In the genomic region with DNA sequence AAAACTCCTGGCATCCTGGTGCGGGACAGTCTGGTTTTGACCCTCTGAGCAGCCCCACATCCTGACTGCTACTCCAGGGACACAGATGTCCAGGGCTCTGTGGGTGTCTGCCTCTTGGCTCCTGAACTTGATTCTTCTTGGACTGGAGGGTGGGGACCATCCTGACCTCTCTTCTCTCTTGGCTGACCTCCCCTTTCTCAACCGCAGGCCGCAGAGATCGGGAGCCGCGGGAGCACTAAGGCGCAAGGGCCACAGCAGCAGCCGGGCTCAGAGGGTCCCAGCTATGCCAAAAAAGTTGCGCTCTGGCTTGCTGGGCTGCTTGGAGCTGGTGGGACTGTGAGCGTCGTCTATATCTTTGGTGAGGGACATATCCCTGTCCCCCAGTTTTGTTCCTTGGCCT, we compare ENCODE assay signal across 8 cellular contexts. TPM values are rescaled to one million over a fixed set of nuclear protein-coding genes. Genes with fewer than 3 reads are reported as not detected.
DNase-seq lines count a peak whose midpoint lies in the region; ATAC-seq and TF ChIP-seq lines count a peak whose summit lies in the region.

No MANE protein-coding gene starts in this region.

- H3K4me3 ChIP-seq in right atrium auricular region, result peak overlapping the region; percentile 68 to 99
- H3K4me3 ChIP-seq in breast epithelium, result peak overlapping the region; percentile 63 to 96 (median 92)
- peak overlapping the region; percentile 72 to 79 for H3K4me3 ChIP-seq in vagina

- intact Hi-C loops in cardiac septum (cut with DNase I) (loop anchor here (2.0 to 5.0 kb wide), 2 partner anchors 34 to 59 kb away; partner anchors contain the start of genes EID2 and SUPT5H), breast epithelium (cut with DNase I; ENCODE audit: low total_unique reads) (no loop called here), vagina (cut with DNase I) (no loop called here)

- H3K4me1 ChIP-seq in right atrium auricular region (peaks cover 0 to 17% of the 10 kb centered on the region in 2 donors), breast epithelium (peaks cover 4 to 8% of the 10 kb centered on the region in 2 donors), vagina (peaks cover 25% of the 10 kb centered on the region)

- peaks cover 12% of the 10 kb centered on the region for H3K36me3 ChIP-seq in right atrium auricular region
- H3K36me3 ChIP-seq in breast epithelium, result no peaks in the 10 kb centered on the region
- H3K36me3 ChIP-seq in vagina, result peaks cover 0 to 23% of the 10 kb centered on the region in 2 donors

- H3K9me3 Mint-ChIP-seq in mesothelial cell of epicardium, result no peaks in the 10 kb centered on the region

- H3K27ac ChIP-seq in right atrium auricular region (no peak overlapping the region), breast epithelium (no peak overlapping the region), vagina (no peak overlapping the region)

- H3K9me3 ChIP-seq in right atrium auricular region, result no peaks in the 10 kb centered on the region
- no peaks in the 10 kb centered on the region for H3K9me3 ChIP-seq in breast epithelium
- no peaks in the 10 kb centered on the region for H3K9me3 ChIP-seq in vagina

- TF ChIP-seq CTCF in right atrium auricular region (IDR thresholded peaks at IDR 0.05) (no peak), breast epithelium (IDR thresholded peaks at IDR 0.05) (no peak), mesothelial cell of epicardium (IDR thresholded peaks at IDR 0.05; ENCODE audit: unreplicated experiment) (no peak), vagina (IDR thresholded peaks at IDR 0.05) (no peak)

- DNase-seq in right atrium auricular region (ENCODE audit: low spot score) (no peak), cardiac septum (ENCODE audit: low spot score) (no peak), breast epithelium (ENCODE audit: low spot score in 2 of 2) (no peak), mesothelial cell of epicardium (ENCODE audit: low spot score in 2 of 2, unreplicated experiment in 2 of 2) (no peak), vagina (ENCODE audit: extremely low spot score in 2 of 2) (no peak), GF-D8 (lab: John Stamatoyannopoulos, UW) (no peak), HK-2 (ENCODE audit: unreplicated experiment) (no peak)

- no peak for TF ChIP-seq POLR2A in breast epithelium (IDR thresholded peaks at IDR 0.05)
- TF ChIP-seq POLR2A in vagina (IDR thresholded peaks at IDR 0.05), result no peak

- H3K4me1 Mint-ChIP-seq in mesothelial cell of epicardium, result peaks cover 22% of the 10 kb centered on the region

- H3K27me3 ChIP-seq in right atrium auricular region (no peaks in the 10 kb centered on the region), breast epithelium (no peaks in the 10 kb centered on the region), vagina (no peaks in the 10 kb centered on the region)

- ATAC-seq in GM21423 (IDR thresholded peaks at IDR 0.05; ENCODE audit: unreplicated experiment), result no peak

- H3K27ac Mint-ChIP-seq in mesothelial cell of epicardium, result peak overlapping the region; percentile 98

- peaks cover 15% of the 10 kb centered on the region for H3K36me3 Mint-ChIP-seq in mesothelial cell of epicardium

- no peaks in the 10 kb centered on the region for H3K27me3 Mint-ChIP-seq in mesothelial cell of epicardium (ENCODE audit: low read depth)

- peak overlapping the region; percentile 85 for H3K4me3 Mint-ChIP-seq in mesothelial cell of epicardium

RNA-seq across cellular contexts. Expression of gene TIMM50, which starts 1.0 kb away (rescaled TPM):
- total RNA-seq in right atrium auricular region (10 to 100 TPM; 60.0 to 80.9 TPM), cardiac septum (62.0 TPM), breast epithelium (10 to 100 TPM; 39.4 to 45.6 (median 41.1) TPM), mesothelial cell of epicardium (69.3 to 78.9 TPM (median 70.7 TPM) in 3 replicates), vagina (65.3 TPM)

RNA-seq across cellular contexts. Expression of gene DLL3, which starts 17.1 kb away (rescaled TPM):
- total RNA-seq in right atrium auricular region (not detected), cardiac septum (not detected), breast epithelium (not detected), mesothelial cell of epicardium (0.40 to 0.53 TPM (median 0.50 TPM) in 3 replicates), vagina (not detected)

RNA-seq across cellular contexts. Expression of gene SELENOV, which starts 33.3 kb away (rescaled TPM):
- not detected for total RNA-seq in right atrium auricular region
- total RNA-seq in cardiac septum, result not detected
- total RNA-seq in breast epithelium, result not detected
- total RNA-seq in mesothelial cell of epicardium, result 0.60 to 0.81 TPM (median 0.78 TPM) in 3 replicates
- total RNA-seq in vagina, result not detected

RNA-seq across cellular contexts. Expression of gene SUPT5H, which starts 36.3 kb away (rescaled TPM):
- total RNA-seq in right atrium auricular region, result 10 to 100 TPM; 81.7 to 95.1 TPM
- 79.9 TPM for total RNA-seq in cardiac septum
- 100 to 1,000 TPM in 2 of 3 donors, 10 to 100 TPM in 1; 74.3 to 115 (median 103) TPM for total RNA-seq in breast epithelium
- 127 to 136 TPM (median 129 TPM) in 3 replicates for total RNA-seq in mesothelial cell of epicardium
- 113 TPM for total RNA-seq in vagina

RNA-seq across cellular contexts. Expression of gene RPS16, which starts 45.9 kb away (rescaled TPM):
- total RNA-seq in right atrium auricular region (1,000 to 10,000 TPM; 1,032 to 1,330 TPM), cardiac septum (1,084 TPM), breast epithelium (1,000 to 10,000 TPM; 1,681 to 3,245 (median 1,756) TPM), mesothelial cell of epicardium (1,616 to 1,722 TPM (median 1,707 TPM) in 3 replicates), vagina (3,724 TPM)
